In genomic region chr10:116155191-116155590, GRCh38 we compare ENCODE assay signal across 22 cellular contexts.
"Had no signal": no experiment of that assay in that cellular context is flagged by ENCODE, and none has a peak within 500 bp of the region (broad histone marks: within the 10 kb centered on the region; RNA-seq: fewer than 3 reads in every experiment).

No MANE protein-coding gene starts in this region.

- H3K4me1 ChIP-seq: colonic mucosa, esophagus muscularis mucosa, foreskin keratinocyte, gastroesophageal sphincter, heart right ventricle, left lung, lower lobe of right lung had no signal

- H3K27me3 Mint-ChIP-seq: dendritic cell treated with granulocyte-macrophage colony-stimulating factor and Interleukin-4, amounts not matched to agents 40 ng/mL and 50 ng/mL, for 4 days; effector memory CD8-positive, alpha-beta T cell; naive B cell had no signal

- ATAC-seq: effector memory CD8-positive, alpha-beta T cell; foreskin keratinocyte; gastroesophageal sphincter; heart right ventricle; left colon; left lung; left ventricle myocardium superior; lower lobe of right lung; mucosa of descending colon; naive thymus-derived CD8-positive, alpha-beta T cell had no signal

- H3K36me3 Mint-ChIP-seq: naive B cell; naive thymus-derived CD8-positive, alpha-beta T cell had no signal

- H3K27me3 ChIP-seq: colonic mucosa, esophagus muscularis mucosa, foreskin keratinocyte, heart right ventricle, left lung had no signal

- H3K27ac Mint-ChIP-seq: dendritic cell treated with granulocyte-macrophage colony-stimulating factor and Interleukin-4, amounts not matched to agents 40 ng/mL and 50 ng/mL, for 4 days; effector memory CD8-positive, alpha-beta T cell; mesothelial cell of epicardium; naive B cell; naive thymus-derived CD8-positive, alpha-beta T cell had no signal

- DNase-seq: colonic mucosa; cortex of kidney; effector CD8-positive, alpha-beta T cell; effector memory CD8-positive, alpha-beta T cell; foreskin keratinocyte; head of caudate nucleus; heart right ventricle; hippocampal formation; kidney; kidney glomerular epithelial cell; left colon; left lung; left ventricle myocardium superior; lower lobe of right lung; mesenchymal stem cell; mucosa of descending colon; naive B cell; naive thymus-derived CD8-positive, alpha-beta T cell had no signal

- H3K9me3 ChIP-seq: colonic mucosa, esophagus muscularis mucosa, gastroesophageal sphincter, left lung, lower lobe of right lung, mucosa of descending colon had no signal

- H3K4me3 Mint-ChIP-seq: dendritic cell treated with granulocyte-macrophage colony-stimulating factor and Interleukin-4, amounts not matched to agents 40 ng/mL and 50 ng/mL, for 4 days; effector memory CD8-positive, alpha-beta T cell; mesothelial cell of epicardium; naive B cell; naive thymus-derived CD8-positive, alpha-beta T cell had no signal

- H3K27ac ChIP-seq: colonic mucosa, esophagus muscularis mucosa, foreskin keratinocyte, gastroesophageal sphincter, heart right ventricle, left lung, lower lobe of right lung had no signal

- H3K4me3 ChIP-seq: colonic mucosa, esophagus muscularis mucosa, gastroesophageal sphincter, heart right ventricle, left lung, lower lobe of right lung, mucosa of descending colon had no signal

- H3K4me1 Mint-ChIP-seq: naive B cell had no signal

- H3K36me3 ChIP-seq: colonic mucosa, esophagus muscularis mucosa, gastroesophageal sphincter, heart right ventricle, left lung, lower lobe of right lung had no signal

- H3K9me3 Mint-ChIP-seq: dendritic cell treated with granulocyte-macrophage colony-stimulating factor and Interleukin-4, amounts not matched to agents 40 ng/mL and 50 ng/mL, for 4 days had no signal
